Comparison of ENCODE assay signal across 17 cellular contexts in the genomic region with DNA sequence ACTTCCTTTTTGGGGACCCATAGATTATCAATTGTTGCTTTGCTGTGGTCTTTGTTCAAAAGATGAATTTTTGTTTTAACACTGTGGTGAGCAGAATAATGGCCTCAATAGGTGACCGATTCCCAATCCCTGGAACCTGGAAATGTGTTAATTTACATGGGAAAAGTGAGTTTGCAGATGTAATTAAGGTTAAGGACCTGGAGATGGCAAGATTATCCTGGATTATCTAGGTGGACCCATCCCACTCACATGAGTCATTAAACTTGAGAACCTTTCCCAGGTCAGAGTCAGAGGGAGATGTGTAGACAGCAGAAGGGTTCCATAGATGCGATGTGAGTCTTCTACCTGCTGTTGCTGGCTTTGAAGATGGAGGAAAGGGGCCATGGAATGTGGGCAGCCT. TPM values are rescaled to one million over a fixed set of nuclear protein-coding genes. Genes with fewer than 3 reads are reported as not detected.
DNase-seq lines count a peak whose midpoint lies in the region; ATAC-seq and TF ChIP-seq lines count a peak whose summit lies in the region.
"Had no signal": no experiment of that assay in that cellular context is flagged by ENCODE, and none has a peak within 500 bp of the region (broad histone marks: within the 10 kb centered on the region; RNA-seq: fewer than 3 reads in every experiment).

No MANE protein-coding gene starts in this region.

- DNase-seq in T-helper 1 cell (no peak), natural killer cell (no peak), dedifferentiated amniotic fluid mesenchymal stem cell (ENCODE audit: extremely low spot score) (no peak), foreskin melanocyte (no peak), CD1c-positive myeloid dendritic cell (ENCODE audit: extremely low spot score) (no peak)
- no peak for DNase-seq in natural killer cell treated with Interleukin-12 subunit alpha and Interleukin-12 subunit beta and Interleukin-15 and Interleukin-18, amount 100 ng/mL, for 72 hours (ENCODE audit: low spot score)
- DNase-seq: 8988T, esophagus squamous epithelium, GDM1, Kasumi-1, NCI-H1436, NCI-H2081 treated with DMSO at 0.1 percent for 48 hours, NCI-H345, NCI-H774 had no signal

- no peak overlapping the region for H3K4me3 Mint-ChIP-seq in T-helper 1 cell treated with Interleukin-12 subunit alpha and Interleukin-12 subunit beta and Interleukin-4 antibody, amounts not matched to agents 30 μg/mL and 1 μg/mL, for 36 hours
- H3K4me3 Mint-ChIP-seq in natural killer cell treated with Interleukin-12 subunit alpha and Interleukin-12 subunit beta and Interleukin-15 and Interleukin-18, amount 100 ng/mL, for 72 hours: no peak overlapping the region
- H3K4me3 Mint-ChIP-seq in natural killer cell: no peak overlapping the region
- H3K4me3 Mint-ChIP-seq in activated naive CD8-positive, alpha-beta T cell: peak overlapping the region; percentile 40
- H3K4me3 Mint-ChIP-seq: neural crest cell had no signal

- TF ChIP-seq CTCF in natural killer cell (IDR thresholded peaks at IDR 0.05): no peak

- no peak for ATAC-seq in natural killer cell treated with Interleukin-12 subunit alpha and Interleukin-12 subunit beta and Interleukin-15 and Interleukin-18, amount 100 ng/mL, for 72 hours
- ATAC-seq in natural killer cell: no peak

- H3K27me3 Mint-ChIP-seq in T-helper 1 cell treated with Interleukin-12 subunit alpha and Interleukin-12 subunit beta and Interleukin-4 antibody, amounts not matched to agents 30 μg/mL and 1 μg/mL, for 36 hours (ENCODE audit: low read depth): no peaks in the 10 kb centered on the region
- H3K27me3 Mint-ChIP-seq in natural killer cell treated with Interleukin-12 subunit alpha and Interleukin-12 subunit beta and Interleukin-15 and Interleukin-18, amount 100 ng/mL, for 72 hours: no peaks in the 10 kb centered on the region
- H3K27me3 Mint-ChIP-seq in natural killer cell (ENCODE audit: low read depth in 2 of 2): no peaks in the 10 kb centered on the region
- no peaks in the 10 kb centered on the region for H3K27me3 Mint-ChIP-seq in activated naive CD8-positive, alpha-beta T cell

- H3K4me1 Mint-ChIP-seq in T-helper 1 cell treated with Interleukin-12 subunit alpha and Interleukin-12 subunit beta and Interleukin-4 antibody, amounts not matched to agents 30 μg/mL and 1 μg/mL, for 36 hours (ENCODE audit: low read depth): peaks cover 80% of the 10 kb centered on the region
- H3K4me1 Mint-ChIP-seq in natural killer cell treated with Interleukin-12 subunit alpha and Interleukin-12 subunit beta and Interleukin-15 and Interleukin-18, amount 100 ng/mL, for 72 hours (ENCODE audit: low read depth in 2 of 2): peaks cover 41 to 76% of the 10 kb centered on the region in 2 donors
- H3K4me1 Mint-ChIP-seq in natural killer cell: peaks cover 33 to 41% of the 10 kb centered on the region in 2 donors
- peaks cover 95% of the 10 kb centered on the region for H3K4me1 Mint-ChIP-seq in activated naive CD8-positive, alpha-beta T cell (ENCODE audit: low read depth)
- H3K4me1 Mint-ChIP-seq: neural crest cell had no signal

- peaks cover 10% of the 10 kb centered on the region for H3K36me3 Mint-ChIP-seq in T-helper 1 cell treated with Interleukin-12 subunit alpha and Interleukin-12 subunit beta and Interleukin-4 antibody, amounts not matched to agents 30 μg/mL and 1 μg/mL, for 36 hours (ENCODE audit: low read depth)
- peaks cover 4% of the 10 kb centered on the region for H3K36me3 Mint-ChIP-seq in natural killer cell treated with Interleukin-12 subunit alpha and Interleukin-12 subunit beta and Interleukin-15 and Interleukin-18, amount 100 ng/mL, for 72 hours
- H3K36me3 Mint-ChIP-seq in natural killer cell: no peaks in the 10 kb centered on the region
- H3K36me3 Mint-ChIP-seq in activated naive CD8-positive, alpha-beta T cell: peaks cover 5% of the 10 kb centered on the region

- intact Hi-C loops in natural killer cell (cut with micrococcal nuclease): loop anchor here (5.0 kb wide), 1 partner anchor 36 kb away; no protein-coding TSS in a partner anchor

- no peaks in the 10 kb centered on the region for H3K9me3 Mint-ChIP-seq in T-helper 1 cell treated with Interleukin-12 subunit alpha and Interleukin-12 subunit beta and Interleukin-4 antibody, amounts not matched to agents 30 μg/mL and 1 μg/mL, for 36 hours
- no peaks in the 10 kb centered on the region for H3K9me3 Mint-ChIP-seq in natural killer cell treated with Interleukin-12 subunit alpha and Interleukin-12 subunit beta and Interleukin-15 and Interleukin-18, amount 100 ng/mL, for 72 hours
- no peaks in the 10 kb centered on the region for H3K9me3 Mint-ChIP-seq in natural killer cell
- H3K9me3 Mint-ChIP-seq in activated naive CD8-positive, alpha-beta T cell (ENCODE audit: low read depth): no peaks in the 10 kb centered on the region
- H3K9me3 Mint-ChIP-seq: neural crest cell had no signal

- peak overlapping the region; percentile 81 for H3K27ac Mint-ChIP-seq in T-helper 1 cell treated with Interleukin-12 subunit alpha and Interleukin-12 subunit beta and Interleukin-4 antibody, amounts not matched to agents 30 μg/mL and 1 μg/mL, for 36 hours
- H3K27ac Mint-ChIP-seq in natural killer cell treated with Interleukin-12 subunit alpha and Interleukin-12 subunit beta and Interleukin-15 and Interleukin-18, amount 100 ng/mL, for 72 hours: peak overlapping the region; percentile 70 to 86
- no peak overlapping the region for H3K27ac Mint-ChIP-seq in natural killer cell
- peak overlapping the region; percentile 96 for H3K27ac Mint-ChIP-seq in activated naive CD8-positive, alpha-beta T cell

RNA-seq across cellular contexts. Expression of a gene that starts 36.2 kb away (rescaled TPM):
- total RNA-seq in natural killer cell treated with Interleukin-12 subunit alpha and Interleukin-12 subunit beta and Interleukin-15 and Interleukin-18, amount 100 ng/mL, for 72 hours: 100 to 1,000 TPM; 137 to 215 TPM
- 10 to 100 TPM; 75.3 to 82.2 (median 80.1) TPM for total RNA-seq in natural killer cell

Comparison
In these comparisons a context has a peak if more than half of its experiments do, and no peak if none do; other contexts are left out.
1. H3K27ac Mint-ChIP-seq: peak in T-helper 1 cell treated with Interleukin-12 subunit alpha and Interleukin-12 subunit beta and Interleukin-4 antibody, amounts not matched to agents 30 μg/mL and 1 μg/mL, for 36 hours (single experiment), natural killer cell treated with Interleukin-12 subunit alpha and Interleukin-12 subunit beta and Interleukin-15 and Interleukin-18, amount 100 ng/mL, for 72 hours (2 of 2) and activated naive CD8-positive, alpha-beta T cell (single experiment); none in natural killer cell (0 of 2).